Comparison of ENCODE assay signal across 8 cellular contexts in the genomic region with DNA sequence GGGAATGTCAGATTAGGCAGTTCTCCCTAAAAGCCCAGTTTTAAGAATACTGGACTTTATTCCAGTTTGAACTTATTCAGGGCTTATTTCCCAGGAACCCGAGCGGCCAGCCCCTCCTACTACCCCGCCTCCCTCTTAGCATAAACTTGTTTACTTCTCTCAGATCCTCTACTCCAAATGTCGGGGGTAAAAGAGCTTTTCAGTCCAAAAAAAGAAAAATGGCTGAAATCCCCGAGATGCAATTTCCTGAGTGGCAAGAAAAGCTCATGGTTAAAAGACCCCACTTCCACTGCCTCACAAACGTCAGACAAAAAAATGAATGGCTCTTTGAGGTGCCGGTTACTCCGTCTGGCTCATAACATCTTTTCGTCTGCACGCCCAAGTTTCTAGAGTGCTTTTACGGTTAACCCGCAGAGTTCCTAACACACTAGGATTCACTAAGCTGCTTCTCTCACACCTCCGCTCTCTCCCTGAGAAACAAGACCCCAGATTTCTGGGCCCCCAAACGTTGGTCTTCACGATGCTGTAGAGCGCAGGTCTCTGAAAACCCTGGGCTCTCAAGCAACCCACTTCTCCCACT. TPM values are rescaled to one million over a fixed set of nuclear protein-coding genes. Genes with fewer than 3 reads are reported as not detected.
DNase-seq lines count a peak whose midpoint lies in the region; ATAC-seq and TF ChIP-seq lines count a peak whose summit lies in the region.

No MANE protein-coding gene starts in this region.

- DNase-seq in Right ventricle myocardium inferior (ENCODE audit: missing footprints) (no peak), cardiac septum (ENCODE audit: low spot score) (no peak), LoVo (ENCODE audit: low spot score) (peak; percentile 42), glomerular endothelial cell (ENCODE audit: extremely low read depth, low read depth, low spot score) (peak; percentile 10)
- DNase-seq in activated CD4-positive, alpha-beta memory T cell treated with anti-CD3 and anti-CD28 coated beads, Interleukin-2, amount 10 ng/mL, durations not matched to agents 7 days and 5 days = peak; percentile 43

- no peaks in the 10 kb centered on the region for H3K9me3 Mint-ChIP-seq in activated CD4-positive, alpha-beta memory T cell treated with anti-CD3 and anti-CD28 coated beads, Interleukin-2, amount 10 ng/mL, durations not matched to agents 7 days and 5 days

- peak overlapping the region; percentile 80 for H3K4me3 ChIP-seq in parathyroid adenoma (ENCODE audit: low read depth, low read length)

- no peaks in the 10 kb centered on the region for H3K36me3 ChIP-seq in parathyroid adenoma (ENCODE audit: control insufficient read depth, insufficient read depth, low read length)

- no peak overlapping the region for H3K27ac Mint-ChIP-seq in activated CD4-positive, alpha-beta memory T cell treated with anti-CD3 and anti-CD28 coated beads, Interleukin-2, amount 10 ng/mL, durations not matched to agents 7 days and 5 days

- H3K4me1 Mint-ChIP-seq in activated CD4-positive, alpha-beta memory T cell treated with anti-CD3 and anti-CD28 coated beads, Interleukin-2, amount 10 ng/mL, durations not matched to agents 7 days and 5 days = peaks cover 39% of the 10 kb centered on the region

- CTCF ChIA-PET in activated CD4-positive, alpha-beta memory T cell treated with anti-CD3 and anti-CD28 coated beads, Interleukin-2, amount 10 ng/mL, durations not matched to agents 7 days and 5 days (lab: Charles Lee) = interaction anchor here (0.6 to 5.9 kb wide), 10 partner anchors 10 to 287 kb away, joined by 3 to 59 read pairs (median 4); a partner anchor contains a TSS

- peak overlapping the region; percentile 89 for H3K4me2 ChIP-seq in parathyroid adenoma (ENCODE audit: low read length)

- POLR2A ChIA-PET in activated CD4-positive, alpha-beta memory T cell treated with anti-CD3 and anti-CD28 coated beads, Interleukin-2, amount 10 ng/mL, durations not matched to agents 7 days and 5 days (lab: Charles Lee) = interaction anchor here (0.6 to 5.4 kb wide), 16 partner anchors 10 to 424 kb away, joined by 3 to 44 read pairs (median 5); a partner anchor contains a TSS

- ATAC-seq in Right ventricle myocardium inferior (peak; percentile 38), HG02610 (IDR thresholded peaks at IDR 0.05; ENCODE audit: unreplicated experiment) (no peak), HG03342 (IDR thresholded peaks at IDR 0.05; ENCODE audit: unreplicated experiment) (no peak)

- H3K9ac ChIP-seq in parathyroid adenoma = peak overlapping the region; percentile 4

- H3K4me1 ChIP-seq in parathyroid adenoma = no peaks in the 10 kb centered on the region

- intact Hi-C loops in Right ventricle myocardium inferior (cut with DNase I) (no loop called here), cardiac septum (cut with DNase I) (loop anchor here (5.0 kb wide), 1 partner anchor 159 kb away; a partner anchor contains a TSS)

- no peak for TF ChIP-seq CTCF in parathyroid adenoma (IDR thresholded peaks at IDR 0.05)

- H3K27ac ChIP-seq in parathyroid adenoma = peak overlapping the region; percentile 92

- no peaks in the 10 kb centered on the region for H3K27me3 Mint-ChIP-seq in activated CD4-positive, alpha-beta memory T cell treated with anti-CD3 and anti-CD28 coated beads, Interleukin-2, amount 10 ng/mL, durations not matched to agents 7 days and 5 days

- H3K9me3 ChIP-seq in parathyroid adenoma (ENCODE audit: control insufficient read depth, low read length) = no peaks in the 10 kb centered on the region

- peaks cover 11% of the 10 kb centered on the region for H3K79me2 ChIP-seq in parathyroid adenoma

- H3K4me3 Mint-ChIP-seq in activated CD4-positive, alpha-beta memory T cell treated with anti-CD3 and anti-CD28 coated beads, Interleukin-2, amount 10 ng/mL, durations not matched to agents 7 days and 5 days = no peak overlapping the region

- peak overlapping the region; percentile 93 for H2AFZ ChIP-seq in parathyroid adenoma

- H3K36me3 Mint-ChIP-seq in activated CD4-positive, alpha-beta memory T cell treated with anti-CD3 and anti-CD28 coated beads, Interleukin-2, amount 10 ng/mL, durations not matched to agents 7 days and 5 days (ENCODE audit: low read depth) = peaks cover 45% of the 10 kb centered on the region

- no peaks in the 10 kb centered on the region for H3K27me3 ChIP-seq in parathyroid adenoma (ENCODE audit: control insufficient read depth, insufficient read depth, low read length)

RNA-seq across cellular contexts. Expression of a gene that starts 0.4 kb away (rescaled TPM):
- 25.8 TPM for total RNA-seq in Right ventricle myocardium inferior
- 31.9 TPM for total RNA-seq in cardiac septum
- 10 to 100 TPM; 62.9 to 72.7 TPM for total RNA-seq in activated CD4-positive, alpha-beta memory T cell treated with anti-CD3 and anti-CD28 coated beads, Interleukin-2, amount 10 ng/mL, durations not matched to agents 7 days and 5 days
- 27.3 and 31.5 TPM in 2 replicates for total RNA-seq in glomerular endothelial cell

RNA-seq across cellular contexts. Expression of a gene that starts 0.9 kb away (rescaled TPM):
- total RNA-seq in Right ventricle myocardium inferior (0.84 TPM), cardiac septum (0.16 TPM), glomerular endothelial cell (8.2 and 13.6 TPM in 2 replicates)
- total RNA-seq in activated CD4-positive, alpha-beta memory T cell treated with anti-CD3 and anti-CD28 coated beads, Interleukin-2, amount 10 ng/mL, durations not matched to agents 7 days and 5 days = 10 to 100 TPM; 50.7 to 55.7 TPM

RNA-seq across cellular contexts. Expression of a gene that starts 35.1 kb away (rescaled TPM):
- total RNA-seq in Right ventricle myocardium inferior (16.0 TPM), cardiac septum (17.9 TPM), glomerular endothelial cell (24.3 and 24.9 TPM in 2 replicates)
- total RNA-seq in activated CD4-positive, alpha-beta memory T cell treated with anti-CD3 and anti-CD28 coated beads, Interleukin-2, amount 10 ng/mL, durations not matched to agents 7 days and 5 days = 10 to 100 TPM; 32.3 to 33.3 TPM

RNA-seq across cellular contexts. Expression of a gene that starts 38.8 kb away (rescaled TPM):
- total RNA-seq in Right ventricle myocardium inferior (3.9 TPM), cardiac septum (2.0 TPM), glomerular endothelial cell (1.4 and 5.8 TPM in 2 replicates)
- total RNA-seq in activated CD4-positive, alpha-beta memory T cell treated with anti-CD3 and anti-CD28 coated beads, Interleukin-2, amount 10 ng/mL, durations not matched to agents 7 days and 5 days = not detected

Comparison
In these comparisons a context has a peak if more than half of its experiments do, and no peak if none do; other contexts are left out.
1. DNase-seq: peak in LoVo (single experiment), activated CD4-positive, alpha-beta memory T cell treated with anti-CD3 and anti-CD28 coated beads, Interleukin-2, amount 10 ng/mL, durations not matched to agents 7 days and 5 days (single experiment) and glomerular endothelial cell (single experiment); none in Right ventricle myocardium inferior (single experiment) and cardiac septum (single experiment).